Comparison of ENCODE assay signal across 9 cellular contexts in the genomic region with DNA sequence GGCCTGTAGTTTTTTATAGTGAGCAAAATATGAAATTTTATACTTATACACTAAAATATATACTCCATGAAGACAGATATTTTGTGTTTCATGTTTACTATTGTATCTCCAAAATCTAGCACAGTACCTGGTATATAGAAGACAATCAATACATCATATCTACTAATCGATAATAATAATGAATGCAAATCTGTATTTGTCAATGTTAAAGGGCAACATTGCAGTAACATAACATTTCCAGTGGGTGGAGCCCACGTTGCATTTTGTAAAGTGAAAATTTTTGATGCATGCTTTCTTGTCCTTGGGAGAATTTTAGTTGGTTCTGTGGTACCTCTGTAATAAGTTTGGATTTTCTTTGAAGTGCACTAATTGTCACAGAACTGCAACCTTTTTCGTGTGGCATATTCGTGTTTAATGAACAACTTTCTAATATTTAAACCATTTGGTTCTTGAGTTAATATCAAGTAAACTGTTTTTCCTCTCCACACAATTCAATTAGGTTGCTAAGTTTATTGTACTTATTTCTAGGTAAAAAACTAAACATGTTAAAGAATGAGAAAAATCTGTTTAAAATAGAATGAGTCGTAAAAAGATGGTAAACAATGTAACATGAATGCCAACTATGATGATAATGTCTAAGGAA. TPM values are rescaled to one million over a fixed set of nuclear protein-coding genes. Genes with fewer than 3 reads are reported as not detected.
DNase-seq lines count a peak whose midpoint lies in the region; ATAC-seq and TF ChIP-seq lines count a peak whose summit lies in the region.
"Had no signal": no experiment of that assay in that cellular context is flagged by ENCODE, and none has a peak within 500 bp of the region (broad histone marks: within the 10 kb centered on the region; RNA-seq: fewer than 3 reads in every experiment).

No MANE protein-coding gene starts in this region.

- H3K27me3 Mint-ChIP-seq in stimulated activated naive B cell treated with anti-CD40 and anti-IgM and Interleukin-4, amounts not matched to agents 10 μg/mL and 1 μg/mL and 100 μg/mL, for 72 hours, result peaks cover 5 to 6% of the 10 kb centered on the region in 2 donors

- H3K9me3 ChIP-seq in ascending aorta, result no peaks in the 10 kb centered on the region

- no peaks in the 10 kb centered on the region for H3K36me3 Mint-ChIP-seq in stimulated activated naive B cell treated with anti-CD40 and anti-IgM and Interleukin-4, amounts not matched to agents 10 μg/mL and 1 μg/mL and 100 μg/mL, for 72 hours

- no peak overlapping the region for H3K27ac ChIP-seq in ascending aorta
- H3K27ac ChIP-seq: epithelial cell of prostate had no signal

- DNase-seq in AG04449 (ENCODE audit: low read depth, low spot score), result no peak
- DNase-seq in ELR (ENCODE audit: low read depth), result peak; percentile 42
- DNase-seq in LNCaP clone FGC (ENCODE audit: low read depth), result no peak
- DNase-seq in ascending aorta (ENCODE audit: low spot score in 2 of 2), result no peak
- no peak for DNase-seq in left lobe of liver (ENCODE audit: low spot score)
- DNase-seq in epidermal melanocyte (ENCODE audit: insufficient read length, low spot score), result no peak
- no peak for DNase-seq in stimulated activated naive B cell treated with anti-CD40 and anti-IgM and Interleukin-4, amounts not matched to agents 10 μg/mL and 1 μg/mL and 100 μg/mL, for 72 hours

- CTCF ChIA-PET in AG04449 (lab: Yijun Ruan, JAX), result interaction anchor here (0.7 to 2.0 kb wide), 7 partner anchors 10 to 699 kb away, joined by 3 to 16 read pairs (median 4); a partner anchor contains a TSS

- H3K36me3 ChIP-seq in ascending aorta, result no peaks in the 10 kb centered on the region

- no peaks in the 10 kb centered on the region for H3K4me1 Mint-ChIP-seq in stimulated activated naive B cell treated with anti-CD40 and anti-IgM and Interleukin-4, amounts not matched to agents 10 μg/mL and 1 μg/mL and 100 μg/mL, for 72 hours

- no peaks in the 10 kb centered on the region for H3K9me3 Mint-ChIP-seq in stimulated activated naive B cell treated with anti-CD40 and anti-IgM and Interleukin-4, amounts not matched to agents 10 μg/mL and 1 μg/mL and 100 μg/mL, for 72 hours

- intact Hi-C loops in ascending aorta (cut with DNase I), result loop anchor here (2.0 to 10.0 kb wide), 2 partner anchors 699 to 1151 kb away; no protein-coding TSS in a partner anchor

- H3K4me1 ChIP-seq in ascending aorta, result no peaks in the 10 kb centered on the region

- no peak overlapping the region for H3K27ac Mint-ChIP-seq in stimulated activated naive B cell treated with anti-CD40 and anti-IgM and Interleukin-4, amounts not matched to agents 10 μg/mL and 1 μg/mL and 100 μg/mL, for 72 hours

- no peak overlapping the region for H3K4me3 ChIP-seq in AG04449 (ENCODE audit: low read depth, low read length)
- no peak overlapping the region for H3K4me3 ChIP-seq in LNCaP clone FGC (ENCODE audit: low read depth, low read length)
- H3K4me3 ChIP-seq in ascending aorta, result no peak overlapping the region

- no peak overlapping the region for H3K4me3 Mint-ChIP-seq in stimulated activated naive B cell treated with anti-CD40 and anti-IgM and Interleukin-4, amounts not matched to agents 10 μg/mL and 1 μg/mL and 100 μg/mL, for 72 hours

- peak; percentile 56 for TF ChIP-seq CTCF in AG04449 (IDR thresholded peaks at IDR 0.05; ENCODE audit: insufficient read depth, low read length, missing control alignments)
- TF ChIP-seq CTCF in LNCaP clone FGC (IDR thresholded peaks at IDR 0.05; ENCODE audit: control insufficient read depth, extremely low read depth, insufficient read depth), result peak; percentile 81
- peak; percentile 40 to 77 (median 66) for TF ChIP-seq CTCF in ascending aorta (IDR thresholded peaks at IDR 0.05)

- peak; percentile 77 for ATAC-seq in left lobe of liver
- no peak for ATAC-seq in HG03097 (IDR thresholded peaks at IDR 0.05; ENCODE audit: low FRiP score, unreplicated experiment)
- ATAC-seq in stimulated activated naive B cell treated with anti-CD40 and anti-IgM and Interleukin-4, amounts not matched to agents 10 μg/mL and 1 μg/mL and 100 μg/mL, for 72 hours (replicated peaks), result no peak

- no peaks in the 10 kb centered on the region for H3K27me3 ChIP-seq in ascending aorta

- POLR2A ChIA-PET in AG04449 (lab: Yijun Ruan, JAX), result no interaction called here

RNA-seq across cellular contexts. Expression of a gene that starts 47.4 kb away (rescaled TPM):
- 32.4 TPM for total RNA-seq in ascending aorta
- total RNA-seq in left lobe of liver, result 14.6 TPM
